28 cellular contexts compared by ENCODE assay signal in the genomic region with DNA sequence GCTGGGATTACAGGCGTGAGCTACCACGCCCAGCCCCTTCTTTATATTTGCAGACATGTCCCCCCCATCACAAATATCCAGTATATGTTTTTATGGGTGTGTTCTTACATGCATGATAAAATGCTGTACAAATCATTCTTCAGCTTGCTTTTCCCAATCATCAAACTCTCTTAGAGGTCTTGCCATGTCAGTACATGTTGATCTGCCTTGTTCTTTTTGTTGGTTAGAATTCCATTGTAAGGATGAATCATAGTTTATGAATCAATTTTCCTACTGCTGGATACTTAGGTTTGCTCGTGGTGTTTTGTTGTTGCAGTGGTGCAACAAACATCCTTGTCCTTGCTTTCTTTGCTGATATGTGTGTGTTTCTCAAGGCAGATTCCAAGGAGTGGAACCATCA.
DNase-seq lines count a peak whose midpoint lies in the region; ATAC-seq and TF ChIP-seq lines count a peak whose summit lies in the region.
"Had no signal": no experiment of that assay in that cellular context is flagged by ENCODE, and none has a peak within 500 bp of the region (broad histone marks: within the 10 kb centered on the region; RNA-seq: fewer than 3 reads in every experiment).

No MANE protein-coding gene starts in this region.

- no peak overlapping the region for H3K27ac ChIP-seq in PC-3 (ENCODE audit: low read length)
- H3K27ac ChIP-seq in osteoblast (ENCODE audit: low read depth, low read length), result no peak overlapping the region
- no peak overlapping the region for H3K27ac ChIP-seq in substantia nigra (ENCODE audit: low read depth, low read length, poor library complexity, severe bottlenecking)
- H3K27ac ChIP-seq: A549; BLaER1 treated with 17β-estradiol and CSF1 and Interleukin-3, amounts not matched to agents 10 nM and 100 nM; hepatocyte; tibial nerve had no signal

- POLR2A ChIA-PET in PC-3 (lab: Charles Lee; ENCODE audit: unreplicated experiment), result no interaction called here

- H3K9me3 ChIP-seq in PC-3 (ENCODE audit: low read length) (no peaks in the 10 kb centered on the region), osteoblast (ENCODE audit: low read depth, low read length) (no peaks in the 10 kb centered on the region)
- H3K9me3 ChIP-seq: A549; BLaER1 treated with 17β-estradiol and CSF1 and Interleukin-3, amounts not matched to agents 10 nM and 100 nM; Caco-2; mucosa of descending colon; tibial nerve had no signal

- intact Hi-C loops in PC-3 (cut with micrococcal nuclease), result no loop called here

- H2AFZ ChIP-seq in PC-3 (ENCODE audit: low read length) (no peak overlapping the region), osteoblast (ENCODE audit: low read length) (no peak overlapping the region)
- H2AFZ ChIP-seq: hepatocyte had no signal

- peaks cover 37% of the 10 kb centered on the region for H3K27me3 ChIP-seq in PC-3 (ENCODE audit: low read length)
- H3K27me3 ChIP-seq in osteoblast (ENCODE audit: insufficient read depth, low read length), result peaks cover 46% of the 10 kb centered on the region
- H3K27me3 ChIP-seq: BLaER1 treated with 17β-estradiol and CSF1 and Interleukin-3, amounts not matched to agents 10 nM and 100 nM; hepatocyte; tibial nerve had no signal

- no peak overlapping the region for H3K4me3 ChIP-seq in PC-3 (ENCODE audit: low read length)
- H3K4me3 ChIP-seq in osteoblast (ENCODE audit: insufficient read depth, low read length), result no peak overlapping the region
- H3K4me3 ChIP-seq: A549; BLaER1 treated with 17β-estradiol and CSF1 and Interleukin-3, amounts not matched to agents 10 nM and 100 nM; hepatocyte; mucosa of descending colon; tibial nerve had no signal

- H4K20me1 ChIP-seq in PC-3 (ENCODE audit: low read length), result no peaks in the 10 kb centered on the region
- no peaks in the 10 kb centered on the region for H4K20me1 ChIP-seq in osteoblast (ENCODE audit: insufficient read depth, low read length)
- H4K20me1 ChIP-seq: BLaER1 treated with 17β-estradiol and CSF1 and Interleukin-3, amounts not matched to agents 10 nM and 100 nM had no signal

- H3K4me1 ChIP-seq in PC-3 (ENCODE audit: insufficient read depth, low read length) (peaks cover 3% of the 10 kb centered on the region; the same call in 1 of the 2 replicates), osteoblast (ENCODE audit: insufficient read depth, low read length) (peaks cover 11% of the 10 kb centered on the region)

- H3K36me3 ChIP-seq in PC-3 (ENCODE audit: low read depth, low read length), result no peaks in the 10 kb centered on the region
- H3K36me3 ChIP-seq in osteoblast (ENCODE audit: insufficient read depth, low read length), result no peaks in the 10 kb centered on the region
- H3K36me3 ChIP-seq: BLaER1 treated with 17β-estradiol and CSF1 and Interleukin-3, amounts not matched to agents 10 nM and 100 nM; tibial nerve had no signal

- ATAC-seq in PC-3, result no peak
- peak; percentile 76 for ATAC-seq in esophagus mucosa
- no peak for ATAC-seq in GM21515 (IDR thresholded peaks at IDR 0.05; ENCODE audit: unreplicated experiment)
- no peak for ATAC-seq in HG03378 (IDR thresholded peaks at IDR 0.05; ENCODE audit: unreplicated experiment)
- ATAC-seq in HG03571 (IDR thresholded peaks at IDR 0.05; ENCODE audit: unreplicated experiment), result no peak
- ATAC-seq: A549; activated CD8-positive, alpha-beta memory T cell treated with anti-CD3 and anti-CD28 coated beads, Interleukin-2, amount 10 ng/mL, durations not matched to agents 7 days and 5 days; mucosa of descending colon; Panc1; stimulated activated effector memory CD8-positive, alpha-beta T cell treated with anti-CD3 and anti-CD28 coated beads, Interleukin-12 subunit alpha, Interleukin-12 subunit beta, amount 100 ng/mL, for 72 hours had no signal

- BruUV-seq in PC-3 (replicated peaks; lab: Mats Ljungman, UMichigan), result no TSS peak

- H3F3A ChIP-seq in PC-3 (ENCODE audit: low read length, unreplicated experiment), result no peaks in the 10 kb centered on the region

- H3K4me2 ChIP-seq in PC-3 (ENCODE audit: low read length) (no peak overlapping the region), osteoblast (ENCODE audit: insufficient read depth, low read length) (no peak overlapping the region)
- H3K4me2 ChIP-seq: A549; BLaER1 treated with 17β-estradiol and CSF1 and Interleukin-3, amounts not matched to agents 10 nM and 100 nM; hepatocyte had no signal

- H3K9me2 ChIP-seq in PC-3 (replicated peaks; ENCODE audit: low read length), result no peaks in the 10 kb centered on the region

- CTCF ChIA-PET in PC-3 (lab: Charles Lee), result no interaction called here

- H3K79me2 ChIP-seq in PC-3 (ENCODE audit: low read length), result no peaks in the 10 kb centered on the region
- no peaks in the 10 kb centered on the region for H3K79me2 ChIP-seq in osteoblast (ENCODE audit: insufficient read depth, low read length)
- H3K79me2 ChIP-seq: hepatocyte had no signal

- H3K9ac ChIP-seq in PC-3 (ENCODE audit: low read length), result no peak overlapping the region
- H3K9ac ChIP-seq: BLaER1 treated with 17β-estradiol and CSF1 and Interleukin-3, amounts not matched to agents 10 nM and 100 nM had no signal

- peak; percentile 32 for DNase-seq in AG20443 (ENCODE audit: low spot score)
- DNase-seq in PC-3, result peak; percentile 16
- peak; percentile 93 for DNase-seq in osteoblast (ENCODE audit: insufficient read length, low spot score, missing footprints)
- no peak for DNase-seq in substantia nigra (lab: John Stamatoyannopoulos, UW)
- DNase-seq: activated CD4-positive, alpha-beta T cell treated with anti-CD3 and anti-CD28 coated beads for 48 hours; activated CD8-positive, alpha-beta memory T cell treated with anti-CD3 and anti-CD28 coated beads, Interleukin-2, amount 10 ng/mL, durations not matched to agents 7 days and 5 days; activated naive CD4-positive, alpha-beta T cell treated with anti-CD3 and anti-CD28 coated beads, Interleukin-2, amount 10 ng/mL, durations not matched to agents 7 days and 5 days; Caco-2; endodermal cell; MM.1S; mucosa of descending colon; NCI-H1417 treated with DMSO at 0.1 percent for 48 hours; NCI-H2107; NCI-H510A; NK-92 treated with Interleukin-12 subunit alpha and Interleukin-12 subunit beta, amount 100 ng/mL, for 24 hours; small intestine; stimulated activated CD4-positive, alpha-beta T cell treated with anti-CD3 and anti-CD28 coated beads, Interleukin-2, amount 100 ng/mL, for 24 hours; T-helper 2 cell had no signal

- TF ChIP-seq CTCF in PC-3 (conservative IDR thresholded peaks at IDR 0.05; ENCODE audit: low read depth, low read length) (no peak), osteoblast (IDR thresholded peaks at IDR 0.05; ENCODE audit: extremely low read depth, low read depth, low read length) (no peak)

Comparison
In these comparisons a context has a peak if more than half of its experiments do, and no peak if none do; other contexts are left out.
1. DNase-seq: peak in AG20443 (single experiment), PC-3 (single experiment) and osteoblast (single experiment); none in substantia nigra (0 of 49).